ENCODE assay signal across 9 cellular contexts in the genomic region with DNA sequence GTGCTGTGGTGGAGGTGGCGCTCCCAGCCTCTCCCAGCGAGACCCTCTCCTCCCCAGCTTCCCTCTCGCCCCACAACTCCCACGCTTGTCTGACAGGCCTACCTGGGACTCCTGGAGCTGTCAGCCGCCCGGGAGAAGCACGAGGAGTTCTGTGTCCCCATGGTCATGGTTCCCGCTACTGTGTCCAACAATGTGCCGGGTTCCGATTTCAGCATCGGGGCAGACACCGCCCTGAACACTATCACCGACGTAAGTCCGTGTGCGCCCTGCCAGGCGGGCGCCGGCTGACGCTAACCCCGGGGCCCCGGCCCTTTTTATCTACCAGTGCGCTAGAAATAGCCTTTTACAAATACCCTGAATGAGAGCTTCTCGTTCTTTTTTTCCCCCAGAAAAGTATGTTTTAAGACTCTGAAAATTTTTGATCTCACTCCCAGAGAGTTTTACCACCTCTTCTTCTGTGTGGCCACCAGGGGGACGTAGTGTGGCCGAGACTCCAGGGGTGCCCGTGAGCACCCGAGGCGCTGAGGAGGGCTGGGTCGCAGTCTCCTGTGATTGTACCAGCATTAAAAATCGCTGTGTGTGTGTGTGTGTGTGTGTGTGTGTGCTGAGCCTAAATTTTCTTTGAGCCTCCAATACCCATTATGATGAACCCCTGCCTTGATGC. TPM values are rescaled to one million over a fixed set of nuclear protein-coding genes. Genes with fewer than 3 reads are reported as not detected.
DNase-seq lines count a peak whose midpoint lies in the region; ATAC-seq and TF ChIP-seq lines count a peak whose summit lies in the region.
"Had no signal": no experiment of that assay in that cellular context is flagged by ENCODE, and none has a peak within 500 bp of the region (broad histone marks: within the 10 kb centered on the region; RNA-seq: fewer than 3 reads in every experiment).

No MANE protein-coding gene starts in this region.

- H3K27ac Mint-ChIP-seq in mesothelial cell of epicardium: no peak overlapping the region

- TF ChIP-seq CTCF in choroid plexus epithelial cell (conservative IDR thresholded peaks at IDR 0.05; ENCODE audit: low read depth, low read length) (peak; percentile 71), mesothelial cell of epicardium (IDR thresholded peaks at IDR 0.05; ENCODE audit: unreplicated experiment) (peak; percentile 58)

- H3K4me3 Mint-ChIP-seq in mesothelial cell of epicardium: no peak overlapping the region

- no peak for ATAC-seq in GM19452 (IDR thresholded peaks at IDR 0.05; ENCODE audit: unreplicated experiment)

- no peak overlapping the region for H3K4me3 ChIP-seq in choroid plexus epithelial cell (ENCODE audit: low read depth, low read length)

- H3K36me3 Mint-ChIP-seq in mesothelial cell of epicardium: peaks cover 30% of the 10 kb centered on the region

- DNase-seq in EH (ENCODE audit: low read depth) (peak; percentile 43), LHCN-M2 (ENCODE audit: low read depth) (peak; percentile 34), choroid plexus epithelial cell (ENCODE audit: low read depth) (peak; percentile 47), mesothelial cell of epicardium (ENCODE audit: low spot score in 2 of 2, unreplicated experiment in 2 of 2) (no peak), NCI-H1694 (lab: John Stamatoyannopoulos, UW) (no peak), NOMO-1 treated with DMSO at 0.1 percent for 48 hours (lab: John Stamatoyannopoulos, UW; ENCODE audit: unreplicated experiment) (no peak), NCI-H1092 (lab: John Stamatoyannopoulos, UW) (no peak)
- DNase-seq: NCI-H1436 had no signal

- no peaks in the 10 kb centered on the region for H3K4me1 Mint-ChIP-seq in mesothelial cell of epicardium

- no peaks in the 10 kb centered on the region for H3K9me3 Mint-ChIP-seq in mesothelial cell of epicardium

- H3K27me3 Mint-ChIP-seq in mesothelial cell of epicardium (ENCODE audit: low read depth): no peaks in the 10 kb centered on the region

RNA-seq across cellular contexts. Expression of gene PFKP, which starts 52.6 kb away (rescaled TPM):
- total RNA-seq in LHCN-M2 (2014; rRNA removed) (174 and 216 TPM in 2 replicates), mesothelial cell of epicardium (34.2 to 35.3 TPM (median 34.9 TPM) in 3 replicates)
- 166 TPM for polyA plus RNA-seq in LHCN-M2 (2012)

RNA-seq across cellular contexts. Expression of gene PITRM1, which starts 52.7 kb away (rescaled TPM):
- 113 and 134 TPM in 2 replicates for total RNA-seq in LHCN-M2 (2014; rRNA removed)
- polyA plus RNA-seq in LHCN-M2 (2012): 92.0 TPM
- total RNA-seq in mesothelial cell of epicardium: 68.8 to 75.5 TPM (median 72.4 TPM) in 3 replicates

Comparison
In these comparisons a context has a peak if more than half of its experiments do, and no peak if none do; other contexts are left out.
1. DNase-seq: peak in EH (single experiment), LHCN-M2 (single experiment) and choroid plexus epithelial cell (single experiment); none in mesothelial cell of epicardium (0 of 2), NCI-H1694 (single experiment), NOMO-1 treated with DMSO at 0.1 percent for 48 hours (single experiment) and NCI-H1092 (single experiment).